ENCODE assay signal across 29 cellular contexts in genomic region chr3:135168822-135169221, GRCh38.
"Had no signal": no experiment of that assay in that cellular context is flagged by ENCODE, and none has a peak within 500 bp of the region (broad histone marks: within the 10 kb centered on the region; RNA-seq: fewer than 3 reads in every experiment).

No MANE protein-coding gene starts in this region.

- ATAC-seq: naive thymus-derived CD4-positive, alpha-beta T cell; natural killer cell; pancreas; sciatic nerve; stimulated activated memory B cell treated with anti-CD40 and anti-IgM and Interleukin-4, amounts not matched to agents 10 μg/mL and 1 μg/mL and 100 μg/mL, for 72 hours; stimulated activated naive CD8-positive, alpha-beta T cell treated with anti-CD3 and anti-CD28 coated beads, Interleukin-15, amount 100 ng/mL, for 72 hours; stimulated activated naive CD8-positive, alpha-beta T cell treated with anti-CD3 and anti-CD28 coated beads, Interleukin-15, Interleukin-2, amounts not matched to agents 100 U/mL and 50 U/mL, for 24 hours; upper lobe of right lung had no signal

- H3K4me1 ChIP-seq: pancreas, prostate gland, right atrium auricular region, spleen, suprapubic skin, testis, tibial artery, transverse colon, upper lobe of right lung, uterus had no signal

- H3K27me3 ChIP-seq: neutrophil, pancreas, right atrium auricular region, spleen, suprapubic skin, testis, tibial artery, transverse colon, upper lobe of right lung, uterus had no signal

- H3K4me1 Mint-ChIP-seq: naive thymus-derived CD4-positive, alpha-beta T cell; natural killer cell; nephron; stimulated activated memory B cell treated with anti-CD40 and anti-IgM and Interleukin-4, amounts not matched to agents 10 μg/mL and 1 μg/mL and 100 μg/mL, for 72 hours; stimulated activated naive CD8-positive, alpha-beta T cell treated with anti-CD3 and anti-CD28 coated beads, Interleukin-15, amount 100 ng/mL, for 72 hours had no signal

- H3K36me3 Mint-ChIP-seq: naive thymus-derived CD4-positive, alpha-beta T cell; natural killer cell; stimulated activated memory B cell treated with anti-CD40 and anti-IgM and Interleukin-4, amounts not matched to agents 10 μg/mL and 1 μg/mL and 100 μg/mL, for 72 hours; type B pancreatic cell had no signal

- H3K4me3 Mint-ChIP-seq: naive thymus-derived CD4-positive, alpha-beta T cell; natural killer cell; nephron; stimulated activated memory B cell treated with anti-CD40 and anti-IgM and Interleukin-4, amounts not matched to agents 10 μg/mL and 1 μg/mL and 100 μg/mL, for 72 hours; stimulated activated naive CD8-positive, alpha-beta T cell treated with anti-CD3 and anti-CD28 coated beads, Interleukin-15, amount 100 ng/mL, for 72 hours; type B pancreatic cell had no signal

- H3K27me3 Mint-ChIP-seq: stimulated activated memory B cell treated with anti-CD40 and anti-IgM and Interleukin-4, amounts not matched to agents 10 μg/mL and 1 μg/mL and 100 μg/mL, for 72 hours; stimulated activated naive CD8-positive, alpha-beta T cell treated with anti-CD3 and anti-CD28 coated beads, Interleukin-15, amount 100 ng/mL, for 72 hours had no signal

- H3K36me3 ChIP-seq: neutrophil, pancreas, prostate gland, right atrium auricular region, spleen, tibial artery, transverse colon, upper lobe of right lung, uterus had no signal

- H3K9me3 Mint-ChIP-seq: nephron; stimulated activated memory B cell treated with anti-CD40 and anti-IgM and Interleukin-4, amounts not matched to agents 10 μg/mL and 1 μg/mL and 100 μg/mL, for 72 hours; type B pancreatic cell had no signal

- H3K9me3 ChIP-seq: neutrophil, pancreas, prostate gland, right atrium auricular region, spleen, suprapubic skin, testis, tibial artery, transverse colon, upper lobe of right lung, uterus had no signal

- H3K4me3 ChIP-seq: pancreas, prostate gland, right atrium auricular region, skin epidermis, smooth muscle cell, spleen, suprapubic skin, testis, tibial artery, transverse colon, upper lobe of right lung, uterus had no signal

- DNase-seq: naive thymus-derived CD4-positive, alpha-beta T cell; natural killer cell; pancreas; retina; spleen; stimulated activated CD4-positive, alpha-beta T cell treated with anti-CD3 and anti-CD28 coated beads, Interleukin-12 subunit alpha, Interleukin-12 subunit beta, amount 100 ng/mL, for 4 hours; stimulated activated CD4-positive, alpha-beta T cell treated with anti-CD3 and anti-CD28 coated beads, Interleukin-1b, Interleukin-23, amount 100 ng/mL, for 48 hours; stimulated activated CD4-positive, alpha-beta T cell treated with anti-CD3 and anti-CD28 coated beads, Interleukin-4, amount 100 ng/mL, for 1 hour; stimulated activated CD4-positive, alpha-beta T cell treated with anti-CD3 and anti-CD28 coated beads, Interleukin-4, amount 100 ng/mL, for 4 hours; stimulated activated CD8-positive, alpha-beta memory T cell treated with anti-CD3 and anti-CD28 coated beads, Interleukin-4, amount 100 ng/mL, for 48 hours; stimulated activated naive CD4-positive, alpha-beta T cell; stimulated activated naive CD8-positive, alpha-beta T cell treated with anti-CD3 and anti-CD28 coated beads, Interleukin-15, amount 100 ng/mL, for 72 hours; stimulated activated naive CD8-positive, alpha-beta T cell treated with anti-CD3 and anti-CD28 coated beads, Interleukin-15, Interleukin-2, amounts not matched to agents 100 U/mL and 50 U/mL, for 24 hours; substantia nigra; testis; tibial artery; transverse colon; upper lobe of right lung; uterus had no signal

- H3K27ac ChIP-seq: neutrophil, pancreas, prostate gland, right atrium auricular region, skin epidermis, spleen, suprapubic skin, testis, tibial artery, transverse colon, upper lobe of right lung, uterus had no signal

- H3K27ac Mint-ChIP-seq: naive thymus-derived CD4-positive, alpha-beta T cell; natural killer cell; nephron; stimulated activated memory B cell treated with anti-CD40 and anti-IgM and Interleukin-4, amounts not matched to agents 10 μg/mL and 1 μg/mL and 100 μg/mL, for 72 hours; stimulated activated naive CD8-positive, alpha-beta T cell treated with anti-CD3 and anti-CD28 coated beads, Interleukin-15, amount 100 ng/mL, for 72 hours; type B pancreatic cell had no signal
